ENCODE assay signal across 22 cellular contexts in genomic region chr14:84087986-84088531, GRCh38.
DNase-seq lines count a peak whose midpoint lies in the region; ATAC-seq, FAIRE-seq and TF ChIP-seq lines count a peak whose summit lies in the region.
"Had no signal": no experiment of that assay in that cellular context is flagged by ENCODE, and none has a peak within 500 bp of the region (broad histone marks: within the 10 kb centered on the region; RNA-seq: fewer than 3 reads in every experiment).

No MANE protein-coding gene starts in this region.

- intact Hi-C loops in left cardiac atrium (cut with DNase I) (no loop called here), heart left ventricle (cut with DNase I) (no loop called here), endothelial cell of umbilical vein (cut with micrococcal nuclease) (no loop called here), aorta (cut with DNase I) (no loop called here), colonic mucosa (cut with DNase I) (no loop called here)

- H3K9ac ChIP-seq in endothelial cell of umbilical vein (replicated peaks; ENCODE audit: extremely low read depth, insufficient read depth, low read length) (no peak overlapping the region), mesenchymal stem cell (ENCODE audit: low read length) (no peak overlapping the region), colonic mucosa (ENCODE audit: low read depth in 2 of 2, low read length in 2 of 2) (no peak overlapping the region)
- H3K9ac ChIP-seq: BLaER1, KMS-11 had no signal

- no peak overlapping the region for H2BK120ac ChIP-seq in mesenchymal stem cell (ENCODE audit: low read depth, low read length)

- WGBS in heart left ventricle, 4 donors, result 80 to 86% (median 83%) methylated on average over 8 of the region's 8 CpGs
- WGBS in mesenchymal stem cell, result 86% methylated on average over 3 of the region's 8 CpGs
- WGBS in aorta, 2 donors, result 52 to 56% methylated on average over 8 of the region's 8 CpGs

- H3K79me2 ChIP-seq in endothelial cell of umbilical vein (ENCODE audit: control insufficient read depth, insufficient read depth, low read length), result no peaks in the 10 kb centered on the region

- no peaks in the 10 kb centered on the region for H3K9me1 ChIP-seq in endothelial cell of umbilical vein (replicated peaks; ENCODE audit: control insufficient read depth, extremely low read depth, insufficient read depth, low read length)

- H3K4me1 ChIP-seq in heart left ventricle (peaks cover 0 to 7% (median 0%) of the 10 kb centered on the region in 12 donors), endothelial cell of umbilical vein (ENCODE audit: control insufficient read depth, extremely low read depth, insufficient read depth, low read length) (no peaks in the 10 kb centered on the region), mesenchymal stem cell (ENCODE audit: control insufficient read depth, insufficient read depth, low read depth, low read length) (no peaks in the 10 kb centered on the region), aorta (ENCODE audit: control insufficient read depth in 1 of 2, insufficient read depth in 2 of 2, low read length in 2 of 2) (no peaks in the 10 kb centered on the region), colonic mucosa (no peaks in the 10 kb centered on the region)
- H3K4me1 ChIP-seq: BLaER1, upper lobe of left lung had no signal

- POLR2A ChIA-PET in endothelial cell of umbilical vein (lab: Charles Lee), result no interaction called here

- H2BK15ac ChIP-seq in mesenchymal stem cell (ENCODE audit: low read depth, poor library complexity, severe bottlenecking), result no peak overlapping the region

- H3K27ac ChIP-seq in heart left ventricle, result no peak overlapping the region
- no peak overlapping the region for H3K27ac ChIP-seq in endothelial cell of umbilical vein (ENCODE audit: insufficient read depth, low read depth, low read length)
- no peak overlapping the region for H3K27ac ChIP-seq in mesenchymal stem cell (ENCODE audit: low read length, poor library complexity, severe bottlenecking)
- H3K27ac ChIP-seq in aorta (ENCODE audit: low read depth in 1 of 2, low read length in 2 of 2), result no peak overlapping the region
- no peak overlapping the region for H3K27ac ChIP-seq in colonic mucosa
- H3K27ac ChIP-seq: BLaER1, KMS-11, upper lobe of left lung had no signal

- DNase-seq in left cardiac atrium (peak; percentile 26), heart left ventricle (no peak), endothelial cell of umbilical vein (ENCODE audit: low read depth, low spot score) (peak; percentile 52), mesenchymal stem cell (no peak), aorta (no peak), NCI-H1436 (lab: John Stamatoyannopoulos, UW) (no peak), NCI-H774 (lab: John Stamatoyannopoulos, UW) (no peak), colonic mucosa (no peak)
- DNase-seq: activated CD4-positive, alpha-beta T cell treated with anti-CD3 and anti-CD28 coated beads for 1 hour; activated naive CD4-positive, alpha-beta T cell; activated T-cell treated with anti-CD3 and anti-CD28 coated beads, Interleukin-2, amount 50 U/mL, for 24 hours; cerebellar nuclear complex; NCI-H82; stimulated activated naive CD8-positive, alpha-beta T cell treated with anti-CD3 and anti-CD28 coated beads, Interleukin-15, amount 100 ng/mL, for 72 hours; T-cell had no signal

- no peak overlapping the region for H2BK12ac ChIP-seq in mesenchymal stem cell (ENCODE audit: low read length in 2 of 2)

- dilution Hi-C loops in endothelial cell of umbilical vein (cut with MboI; ENCODE audit: extremely low pct_ligation_motif_present, low sequenced_read_pairs), result no loop called here

- H3K36me3 ChIP-seq in heart left ventricle (no peaks in the 10 kb centered on the region), endothelial cell of umbilical vein (ENCODE audit: control insufficient read depth in 2 of 2, extremely low read depth in 1 of 2, insufficient read depth in 2 of 2, low read length in 2 of 2) (no peaks in the 10 kb centered on the region), mesenchymal stem cell (ENCODE audit: control insufficient read depth in 1 of 2, insufficient read depth in 2 of 2, low read depth in 1 of 2, low read length in 2 of 2) (no peaks in the 10 kb centered on the region), aorta (ENCODE audit: control insufficient read depth in 1 of 2, insufficient read depth in 2 of 2, low read length in 1 of 2) (no peaks in the 10 kb centered on the region), colonic mucosa (no peaks in the 10 kb centered on the region)
- H3K36me3 ChIP-seq: BLaER1, upper lobe of left lung had no signal

- CTCF ChIA-PET in endothelial cell of umbilical vein (lab: Charles Lee), result no interaction called here

- no peak for FAIRE-seq in endothelial cell of umbilical vein (lab: Jason Lieb, UNC)
- FAIRE-seq: A204.1, GM19239, TTC549 had no signal

- no peak overlapping the region for H4K91ac ChIP-seq in mesenchymal stem cell (ENCODE audit: low read length)

- no peaks in the 10 kb centered on the region for H3K79me1 ChIP-seq in mesenchymal stem cell (replicated peaks; ENCODE audit: low read length, poor library complexity, severe bottlenecking)

- H3K4me2 ChIP-seq in endothelial cell of umbilical vein (ENCODE audit: insufficient read depth, low read length) (no peak overlapping the region), mesenchymal stem cell (ENCODE audit: low read length, poor library complexity, severe bottlenecking) (no peak overlapping the region)
- H3K4me2 ChIP-seq: BLaER1, KMS-11 had no signal

- H3K23ac ChIP-seq in mesenchymal stem cell (ENCODE audit: low read length in 2 of 2), result no peak overlapping the region

- no TSS peak for BruUV-seq in endothelial cell of umbilical vein (replicated peaks; lab: Mats Ljungman, UMichigan)

- TF ChIP-seq POLR2A in heart left ventricle (IDR thresholded peaks at IDR 0.05) (no peak), endothelial cell of umbilical vein (IDR thresholded peaks at IDR 0.05; ENCODE audit: low read depth, low read length) (no peak)

- H3K18ac ChIP-seq in mesenchymal stem cell (ENCODE audit: low read depth in 1 of 2, low read length in 2 of 2), result no peak overlapping the region

- H3K4me3 ChIP-seq in heart left ventricle (no peak overlapping the region), endothelial cell of umbilical vein (replicated peaks in 1 of 3; ENCODE audit: insufficient read depth in 1 of 3, low read depth in 1 of 3, low read length in 3 of 3) (no peak overlapping the region), mesenchymal stem cell (ENCODE audit: insufficient read depth in 1 of 2, low read depth in 1 of 2, low read length in 2 of 2) (no peak overlapping the region), aorta (ENCODE audit: low read length in 2 of 2) (no peak overlapping the region), colonic mucosa (no peak overlapping the region)
- H3K4me3 ChIP-seq: BLaER1, upper lobe of left lung had no signal

- TF ChIP-seq CTCF in heart left ventricle (IDR thresholded peaks at IDR 0.05) (no peak), endothelial cell of umbilical vein (IDR thresholded peaks at IDR 0.05; ENCODE audit: extremely low read depth in 1 of 2, insufficient read depth in 1 of 2, low read depth in 1 of 2, low read length in 2 of 2) (no peak), colonic mucosa (IDR thresholded peaks at IDR 0.05) (no peak)

- H2AK5ac ChIP-seq in mesenchymal stem cell (ENCODE audit: low read length, severe bottlenecking), result no peak overlapping the region

- no peaks in the 10 kb centered on the region for H4K20me1 ChIP-seq in endothelial cell of umbilical vein (replicated peaks; ENCODE audit: control insufficient read depth, extremely low read depth, insufficient read depth, low read length)
- H4K20me1 ChIP-seq: BLaER1 had no signal

- ATAC-seq in left cardiac atrium (peak; percentile 43 to 90), heart left ventricle (no peak), aorta (ENCODE audit: low FRiP score) (peak; percentile 53)
- ATAC-seq: HCT116; stimulated activated naive CD8-positive, alpha-beta T cell treated with anti-CD3 and anti-CD28 coated beads, Interleukin-15, amount 100 ng/mL, for 72 hours; T-cell had no signal

- no peak overlapping the region for H2BK5ac ChIP-seq in mesenchymal stem cell (ENCODE audit: low read depth, low read length, poor library complexity, severe bottlenecking)

- H3K9me3 ChIP-seq in heart left ventricle (no peaks in the 10 kb centered on the region), endothelial cell of umbilical vein (replicated peaks; ENCODE audit: control insufficient read depth, insufficient read depth, low read length) (no peaks in the 10 kb centered on the region), mesenchymal stem cell (ENCODE audit: control insufficient read depth, low read length) (no peaks in the 10 kb centered on the region), aorta (ENCODE audit: control insufficient read depth, low read length) (no peaks in the 10 kb centered on the region), colonic mucosa (no peaks in the 10 kb centered on the region)
- H3K9me3 ChIP-seq: upper lobe of left lung had no signal

- H3K14ac ChIP-seq in mesenchymal stem cell (ENCODE audit: low read length in 2 of 2), result no peak overlapping the region

- no peak overlapping the region for H3K4ac ChIP-seq in mesenchymal stem cell (ENCODE audit: low read depth in 1 of 2, low read length in 2 of 2)

- H2AFZ ChIP-seq in endothelial cell of umbilical vein (ENCODE audit: low read depth, low read length) (no peak overlapping the region), mesenchymal stem cell (ENCODE audit: low read depth, low read length) (no peak overlapping the region)

- no peaks in the 10 kb centered on the region for H3K27me3 ChIP-seq in heart left ventricle
- H3K27me3 ChIP-seq in endothelial cell of umbilical vein (ENCODE audit: control insufficient read depth in 2 of 2, insufficient read depth in 2 of 2, low read length in 2 of 2), result no peaks in the 10 kb centered on the region
- H3K27me3 ChIP-seq in mesenchymal stem cell (ENCODE audit: control insufficient read depth in 1 of 2, insufficient read depth in 1 of 2, low read length in 2 of 2), result no peaks in the 10 kb centered on the region
- no peaks in the 10 kb centered on the region for H3K27me3 ChIP-seq in aorta (ENCODE audit: control insufficient read depth in 1 of 2, insufficient read depth in 2 of 2, low read length in 1 of 2)
- no peaks in the 10 kb centered on the region for H3K27me3 ChIP-seq in colonic mucosa
- H3K27me3 ChIP-seq: BLaER1, upper lobe of left lung had no signal

- peak overlapping the region; percentile 22 for H4K8ac ChIP-seq in mesenchymal stem cell (ENCODE audit: low read length)

TF ChIP-seq in endothelial cell of umbilical vein, 7 proteins besides CTCF, POLR2A, EP300 and RAD21:
- TF ChIP-seq EZH2 (IDR thresholded peaks at IDR 0.05; ENCODE audit: borderline replicate concordance, low read depth, low read length, severe bottlenecking), result no peak

Comparison
In these comparisons a context has a peak if more than half of its experiments do, and no peak if none do; other contexts are left out.
1. ATAC-seq: peak in left cardiac atrium (2 of 2) and aorta (single experiment); none in heart left ventricle (0 of 4).
2. DNase-seq: peak in left cardiac atrium (single experiment) and endothelial cell of umbilical vein (single experiment); none in heart left ventricle (0 of 5), mesenchymal stem cell (single experiment), aorta (0 of 2), NCI-H1436 (single experiment), NCI-H774 (single experiment) and colonic mucosa (single experiment).